ENCODE assay signal across 12 cellular contexts in the genomic region with DNA sequence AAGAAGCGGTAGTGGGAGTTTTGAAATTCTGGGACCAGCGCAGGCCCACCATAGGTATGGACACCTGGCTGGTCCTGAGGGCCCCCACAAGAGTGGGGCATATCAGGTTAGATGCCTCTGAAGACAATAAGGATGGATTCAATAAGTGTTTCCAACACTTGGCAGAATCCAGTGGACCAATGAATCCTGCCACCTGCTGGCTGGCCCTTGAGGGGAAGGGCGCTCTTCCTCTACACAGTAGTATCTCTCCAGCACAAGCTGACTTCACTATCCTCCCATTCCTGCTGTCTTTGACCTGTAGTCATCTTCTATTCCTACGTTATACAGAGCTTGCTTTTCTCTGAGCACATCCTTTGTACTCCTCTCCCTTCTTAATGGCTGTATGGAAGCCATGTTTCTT.
A peak's percentile ranks its signal among the peaks of the same experiment; 100 is the strongest.
DNase-seq lines count a peak whose midpoint lies in the region; ATAC-seq and TF ChIP-seq lines count a peak whose summit lies in the region.
"Had no signal": no experiment of that assay in that cellular context is flagged by ENCODE, and none has a peak within 500 bp of the region (broad histone marks: within the 10 kb centered on the region; RNA-seq: fewer than 3 reads in every experiment).

No MANE protein-coding gene starts in this region.

- H3K4me2 ChIP-seq in Loucy (ENCODE audit: low read depth, low read length, poor library complexity, severe bottlenecking): no peak overlapping the region

- peaks cover 6% of the 10 kb centered on the region; the same call in 1 of the 2 replicates for H3K9me3 ChIP-seq in Loucy (ENCODE audit: insufficient read depth, low read depth, low read length)

- ATAC-seq in HG02610 (IDR thresholded peaks at IDR 0.05; ENCODE audit: unreplicated experiment) (no peak), HG02678 (IDR thresholded peaks at IDR 0.05; ENCODE audit: unreplicated experiment) (no peak)

- no peaks in the 10 kb centered on the region for H3K4me1 Mint-ChIP-seq in neural crest cell
- H3K4me1 Mint-ChIP-seq: activated CD4-positive, alpha-beta T cell treated with anti-CD3 and anti-CD28 coated beads, Interleukin-2, amount 10 ng/mL, durations not matched to agents 7 days and 5 days had no signal

- no peak overlapping the region for H3K27ac Mint-ChIP-seq in neural crest cell (ENCODE audit: unreplicated experiment)
- H3K27ac Mint-ChIP-seq: activated CD4-positive, alpha-beta T cell treated with anti-CD3 and anti-CD28 coated beads, Interleukin-2, amount 10 ng/mL, durations not matched to agents 7 days and 5 days; mesothelial cell of epicardium had no signal

- no peak overlapping the region for H3K4me3 Mint-ChIP-seq in neural crest cell
- H3K4me3 Mint-ChIP-seq: activated CD4-positive, alpha-beta T cell treated with anti-CD3 and anti-CD28 coated beads, Interleukin-2, amount 10 ng/mL, durations not matched to agents 7 days and 5 days; mesothelial cell of epicardium had no signal

- H3K27me3 Mint-ChIP-seq in neural crest cell (ENCODE audit: low read depth): peaks cover 36% of the 10 kb centered on the region
- H3K27me3 Mint-ChIP-seq: activated CD4-positive, alpha-beta T cell treated with anti-CD3 and anti-CD28 coated beads, Interleukin-2, amount 10 ng/mL, durations not matched to agents 7 days and 5 days had no signal

- H3K4me3 ChIP-seq in Loucy (ENCODE audit: low read length, poor library complexity, severe bottlenecking) (no peak overlapping the region), epithelial cell of esophagus (ENCODE audit: low read length) (no peak overlapping the region)
- H3K4me3 ChIP-seq: coronary artery had no signal

- no peaks in the 10 kb centered on the region for H3K27me3 ChIP-seq in Loucy (ENCODE audit: insufficient read depth, low read length, poor library complexity, severe bottlenecking)

- no peaks in the 10 kb centered on the region for H3K9me3 Mint-ChIP-seq in neural crest cell
- H3K9me3 Mint-ChIP-seq: activated CD4-positive, alpha-beta T cell treated with anti-CD3 and anti-CD28 coated beads, Interleukin-2, amount 10 ng/mL, durations not matched to agents 7 days and 5 days; mesothelial cell of epicardium had no signal

- TF ChIP-seq CTCF in Loucy (conservative IDR thresholded peaks at IDR 0.05; ENCODE audit: low read length) (peak; percentile 35; the same call in 1 of the 2 replicates), epithelial cell of esophagus (IDR thresholded peaks at IDR 0.05; ENCODE audit: insufficient read depth, low read depth, low read length, missing control alignments) (no peak), neural crest cell (conservative IDR thresholded peaks at IDR 0.05) (peak; percentile 57)

- no peaks in the 10 kb centered on the region for H3K36me3 ChIP-seq in Loucy (ENCODE audit: insufficient read depth, low read length)

- H3K9me2 ChIP-seq in Loucy (replicated peaks; ENCODE audit: low read depth, low read length): no peaks in the 10 kb centered on the region

- DNase-seq in Daoy (ENCODE audit: low read depth): peak; percentile 27
- DNase-seq in epithelial cell of esophagus (ENCODE audit: low read depth): peak; percentile 9
- no peak for DNase-seq in neural crest cell (ENCODE audit: low read depth, low spot score)
- no peak for DNase-seq in middle frontal gyrus (ENCODE audit: extremely low spot score, low spot score)
- no peak for DNase-seq in GF-D8 (lab: John Stamatoyannopoulos, UW)
- DNase-seq: activated CD4-positive, alpha-beta T cell treated with anti-CD3 and anti-CD28 coated beads, Interleukin-2, amount 10 ng/mL, durations not matched to agents 7 days and 5 days; NCI-H524 treated with DMSO at 0.1 percent for 48 hours had no signal

- no peak overlapping the region for H2AFZ ChIP-seq in Loucy (ENCODE audit: low read length)

- H4K20me1 ChIP-seq in Loucy (ENCODE audit: insufficient read depth, low read length, poor library complexity, severe bottlenecking): no peaks in the 10 kb centered on the region

- no peaks in the 10 kb centered on the region for H3K36me3 Mint-ChIP-seq in neural crest cell (ENCODE audit: low read depth)
- H3K36me3 Mint-ChIP-seq: mesothelial cell of epicardium had no signal

- H3K4me1 ChIP-seq in Loucy (ENCODE audit: insufficient read depth, low read length, poor library complexity, severe bottlenecking): no peaks in the 10 kb centered on the region

- H3K79me2 ChIP-seq in Loucy (ENCODE audit: insufficient read depth, low read length): no peaks in the 10 kb centered on the region

- H3K9ac ChIP-seq in Loucy (ENCODE audit: low read depth, low read length, poor library complexity, severe bottlenecking): no peak overlapping the region

- H3F3A ChIP-seq in Loucy (ENCODE audit: low read depth): no peaks in the 10 kb centered on the region

Comparison
In these comparisons a context has a peak if more than half of its experiments do, and no peak if none do; other contexts are left out.
1. DNase-seq: peak in Daoy (single experiment) and epithelial cell of esophagus (single experiment); none in neural crest cell (single experiment), middle frontal gyrus (single experiment) and GF-D8 (single experiment).